ENCODE assay signal across 11 cellular contexts in genomic region chr6:56499121-56499520, GRCh38.
"Had no signal": no experiment of that assay in that cellular context is flagged by ENCODE, and none has a peak within 500 bp of the region (broad histone marks: within the 10 kb centered on the region; RNA-seq: fewer than 3 reads in every experiment).

No MANE protein-coding gene starts in this region.

- ATAC-seq: left colon; natural killer cell; stimulated activated naive CD8-positive, alpha-beta T cell treated with anti-CD3 and anti-CD28 coated beads, Interleukin-15, amount 100 ng/mL, for 72 hours had no signal

- H3K4me3 ChIP-seq: thoracic aorta had no signal

- DNase-seq: activated CD4-positive, alpha-beta memory T cell treated with anti-CD3 and anti-CD28 coated beads for 36 hours; activated CD8-positive, alpha-beta memory T cell treated with anti-CD3 and anti-CD28 coated beads, Interleukin-2, amount 50 U/mL, for 4 hours; activated naive CD4-positive, alpha-beta T cell treated with anti-CD3 and anti-CD28 coated beads for 36 hours; central memory CD4-positive, alpha-beta T cell; dermis blood vessel endothelial cell; head of caudate nucleus; left colon; natural killer cell; stimulated activated CD4-positive, alpha-beta T cell treated with anti-CD3 and anti-CD28 coated beads, Interleukin-4, amount 100 ng/mL, for 24 hours; stimulated activated naive CD8-positive, alpha-beta T cell treated with anti-CD3 and anti-CD28 coated beads, Interleukin-15, amount 100 ng/mL, for 72 hours had no signal

- H3K9me3 ChIP-seq: thoracic aorta had no signal
